1 cellular context compared by ENCODE assay signal in the genomic region with DNA sequence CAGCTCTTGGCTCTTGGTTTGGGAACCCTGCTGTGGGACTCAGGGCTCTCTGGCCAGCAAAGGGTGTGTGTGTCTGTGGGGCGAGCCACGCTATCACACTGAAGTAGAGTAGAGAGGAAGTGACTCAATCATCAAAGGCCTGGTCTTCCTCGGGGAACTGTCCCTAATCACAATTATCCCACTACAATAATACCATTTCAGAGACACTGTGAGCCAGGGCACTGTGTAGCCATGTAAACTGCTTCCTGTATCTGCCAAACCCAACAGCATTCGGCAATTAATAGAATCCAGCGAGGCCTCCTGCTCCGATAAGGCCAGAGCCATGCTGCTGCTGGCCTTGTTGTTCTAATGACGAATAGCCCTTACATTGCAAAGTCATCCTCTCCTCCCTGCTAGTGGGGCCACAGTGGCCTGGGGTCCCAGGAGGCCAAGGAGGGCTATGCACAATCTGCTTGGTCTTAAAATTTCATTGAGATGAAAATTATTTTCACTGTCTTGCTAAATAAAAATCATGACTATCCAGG.
TF ChIP-seq lines count a peak whose summit lies in the region.

No MANE protein-coding gene starts in this region.

TF ChIP-seq in H1, 55 proteins besides CTCF, POLR2A, EP300 and RAD21 (continued from another document):
- TF ChIP-seq, protein P1, sequence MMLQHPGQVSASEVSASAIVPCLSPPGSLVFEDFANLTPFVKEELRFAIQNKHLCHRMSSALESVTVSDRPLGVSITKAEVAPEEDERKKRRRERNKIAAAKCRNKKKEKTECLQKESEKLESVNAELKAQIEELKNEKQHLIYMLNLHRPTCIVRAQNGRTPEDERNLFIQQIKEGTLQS (IDR thresholded peaks at IDR 0.05; ENCODE audit: insufficient read depth, low read depth, low read length), result no peak
- TF ChIP-seq SUZ12 (IDR thresholded peaks at IDR 0.05; ENCODE audit: low read length) (no peak), GABPA (IDR thresholded peaks at IDR 0.05; ENCODE audit: borderline replicate concordance, insufficient read depth, low read length) (no peak), TAF7 (optimal IDR thresholded peaks at IDR 0.05; ENCODE audit: borderline replicate concordance, low read depth, low read length) (no peak), EZH2 (IDR thresholded peaks at IDR 0.05; ENCODE audit: low read depth, low read length, severe bottlenecking) (no peak)
- TF ChIP-seq, protein P2, sequence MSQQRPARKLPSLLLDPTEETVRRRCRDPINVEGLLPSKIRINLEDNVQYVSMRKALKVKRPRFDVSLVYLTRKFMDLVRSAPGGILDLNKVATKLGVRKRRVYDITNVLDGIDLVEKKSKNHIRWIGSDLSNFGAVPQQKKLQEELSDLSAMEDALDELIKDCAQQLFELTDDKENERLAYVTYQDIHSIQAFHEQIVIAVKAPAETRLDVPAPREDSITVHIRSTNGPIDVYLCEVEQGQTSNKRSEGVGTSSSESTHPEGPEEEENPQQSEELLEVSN (IDR thresholded peaks at IDR 0.05), result no peak
